In genomic region chr14:96145116-96145864, GRCh38 we compare ENCODE assay signal across 1 cellular context.
TF ChIP-seq lines count a peak whose summit lies in the region.

No MANE protein-coding gene starts in this region.

TF ChIP-seq in WTC11, 78 proteins besides CTCF, POLR2A, EP300 and RAD21 (continued from another document):
- TF ChIP-seq, protein P1, sequence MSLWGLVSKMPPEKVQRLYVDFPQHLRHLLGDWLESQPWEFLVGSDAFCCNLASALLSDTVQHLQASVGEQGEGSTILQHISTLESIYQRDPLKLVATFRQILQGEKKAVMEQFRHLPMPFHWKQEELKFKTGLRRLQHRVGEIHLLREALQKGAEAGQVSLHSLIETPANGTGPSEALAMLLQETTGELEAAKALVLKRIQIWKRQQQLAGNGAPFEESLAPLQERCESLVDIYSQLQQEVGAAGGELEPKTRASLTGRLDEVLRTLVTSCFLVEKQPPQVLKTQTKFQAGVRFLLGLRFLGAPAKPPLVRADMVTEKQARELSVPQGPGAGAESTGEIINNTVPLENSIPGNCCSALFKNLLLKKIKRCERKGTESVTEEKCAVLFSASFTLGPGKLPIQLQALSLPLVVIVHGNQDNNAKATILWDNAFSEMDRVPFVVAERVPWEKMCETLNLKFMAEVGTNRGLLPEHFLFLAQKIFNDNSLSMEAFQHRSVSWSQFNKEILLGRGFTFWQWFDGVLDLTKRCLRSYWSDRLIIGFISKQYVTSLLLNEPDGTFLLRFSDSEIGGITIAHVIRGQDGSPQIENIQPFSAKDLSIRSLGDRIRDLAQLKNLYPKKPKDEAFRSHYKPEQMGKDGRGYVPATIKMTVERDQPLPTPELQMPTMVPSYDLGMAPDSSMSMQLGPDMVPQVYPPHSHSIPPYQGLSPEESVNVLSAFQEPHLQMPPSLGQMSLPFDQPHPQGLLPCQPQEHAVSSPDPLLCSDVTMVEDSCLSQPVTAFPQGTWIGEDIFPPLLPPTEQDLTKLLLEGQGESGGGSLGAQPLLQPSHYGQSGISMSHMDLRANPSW (CRISPR knock-in tag; conservative IDR thresholded peaks at IDR 0.05; ENCODE audit: low read depth), result no peak
- TF ChIP-seq ZNF396 (CRISPR knock-in tag; IDR thresholded peaks at IDR 0.05; ENCODE audit: borderline replicate concordance) (no peak), FOXP1 (CRISPR knock-in tag; IDR thresholded peaks at IDR 0.05; ENCODE audit: borderline replicate concordance) (no peak), PRDM15 (CRISPR knock-in tag; IDR thresholded peaks at IDR 0.05) (no peak), HMGXB4 (CRISPR knock-in tag; IDR thresholded peaks at IDR 0.05) (no peak), ZNF317 (CRISPR knock-in tag; IDR thresholded peaks at IDR 0.05; ENCODE audit: borderline replicate concordance, low read depth) (no peak)
- TF ChIP-seq, protein P2, sequence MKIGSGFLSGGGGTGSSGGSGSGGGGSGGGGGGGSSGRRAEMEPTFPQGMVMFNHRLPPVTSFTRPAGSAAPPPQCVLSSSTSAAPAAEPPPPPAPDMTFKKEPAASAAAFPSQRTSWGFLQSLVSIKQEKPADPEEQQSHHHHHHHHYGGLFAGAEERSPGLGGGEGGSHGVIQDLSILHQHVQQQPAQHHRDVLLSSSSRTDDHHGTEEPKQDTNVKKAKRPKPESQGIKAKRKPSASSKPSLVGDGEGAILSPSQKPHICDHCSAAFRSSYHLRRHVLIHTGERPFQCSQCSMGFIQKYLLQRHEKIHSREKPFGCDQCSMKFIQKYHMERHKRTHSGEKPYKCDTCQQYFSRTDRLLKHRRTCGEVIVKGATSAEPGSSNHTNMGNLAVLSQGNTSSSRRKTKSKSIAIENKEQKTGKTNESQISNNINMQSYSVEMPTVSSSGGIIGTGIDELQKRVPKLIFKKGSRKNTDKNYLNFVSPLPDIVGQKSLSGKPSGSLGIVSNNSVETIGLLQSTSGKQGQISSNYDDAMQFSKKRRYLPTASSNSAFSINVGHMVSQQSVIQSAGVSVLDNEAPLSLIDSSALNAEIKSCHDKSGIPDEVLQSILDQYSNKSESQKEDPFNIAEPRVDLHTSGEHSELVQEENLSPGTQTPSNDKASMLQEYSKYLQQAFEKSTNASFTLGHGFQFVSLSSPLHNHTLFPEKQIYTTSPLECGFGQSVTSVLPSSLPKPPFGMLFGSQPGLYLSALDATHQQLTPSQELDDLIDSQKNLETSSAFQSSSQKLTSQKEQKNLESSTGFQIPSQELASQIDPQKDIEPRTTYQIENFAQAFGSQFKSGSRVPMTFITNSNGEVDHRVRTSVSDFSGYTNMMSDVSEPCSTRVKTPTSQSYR (CRISPR knock-in tag; IDR thresholded peaks at IDR 0.05), result no peak
